3 cellular contexts compared by ENCODE assay signal in genomic region chr16:16271658-16272057, GRCh38. TPM values are rescaled to one million over a fixed set of nuclear protein-coding genes. Genes with fewer than 3 reads are reported as not detected.
"Had no signal": no experiment of that assay in that cellular context is flagged by ENCODE, and none has a peak within 500 bp of the region (broad histone marks: within the 10 kb centered on the region; RNA-seq: fewer than 3 reads in every experiment).

No MANE protein-coding gene starts in this region.

RNA-seq across cellular contexts. Expression of gene ABCC6, which starts 48.4 kb away (rescaled TPM):
- total RNA-seq: MCF 10A, OCI-LY7, SK-MEL-5 had no signal
